Comparison of ENCODE assay signal across 8 cellular contexts in the genomic region with DNA sequence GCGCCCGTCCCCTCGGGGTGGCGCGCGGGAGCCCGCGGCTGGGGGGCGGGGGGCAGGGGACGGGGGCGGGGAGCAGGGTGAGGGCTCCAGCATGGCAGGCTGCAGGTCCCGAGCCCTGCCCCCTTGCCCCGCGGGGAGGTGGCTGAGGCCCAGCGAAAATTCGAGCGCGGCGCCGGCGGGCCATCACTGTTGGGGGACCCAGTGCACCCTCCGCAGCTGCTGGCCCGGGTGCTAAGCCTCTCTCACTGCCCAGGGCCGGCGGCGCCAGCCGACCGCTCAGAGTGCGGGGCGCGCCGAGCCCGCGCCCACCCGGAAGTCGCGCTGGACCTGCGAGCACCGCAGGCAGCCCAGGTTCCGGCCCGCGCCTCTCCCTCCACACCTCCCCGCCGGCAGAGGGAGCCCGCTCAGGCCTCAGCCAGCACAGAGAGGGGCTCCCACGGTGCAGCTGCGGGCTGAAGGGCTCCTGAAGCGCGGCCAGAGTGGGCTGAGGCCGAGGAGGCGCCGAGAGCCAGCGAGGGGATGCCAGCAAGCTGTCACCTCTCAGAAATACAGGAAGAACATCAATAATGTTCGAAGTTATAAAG.
DNase-seq lines count a peak whose midpoint lies in the region; ATAC-seq, FAIRE-seq and TF ChIP-seq lines count a peak whose summit lies in the region.
"Not testable (repeated sequence)": the region's sequence is repeated elsewhere in the genome, so short reads cannot be mapped to it uniquely, and the experiment has no call there.

No MANE protein-coding gene starts in this region.

- H3K36me3 ChIP-seq in liver (ENCODE audit: control insufficient read depth in 4 of 4, insufficient read depth in 3 of 4, low read depth in 1 of 4, low read length in 3 of 4); small intestine (ENCODE audit: control insufficient read depth in 2 of 2, insufficient read depth in 2 of 2, low read length in 2 of 2): not testable (repeated sequence)

- H3K27ac ChIP-seq in liver (ENCODE audit: low read depth in 1 of 2, low read length in 2 of 2) (peak overlapping the region; percentile 75 to 94), small intestine (ENCODE audit: low read depth in 1 of 2, low read length in 1 of 2) (peak overlapping the region; percentile 48 to 77)

- H3K27ac Mint-ChIP-seq in effector memory CD8-positive, alpha-beta T cell: peak overlapping the region; percentile 51 to 82

- H3K9ac ChIP-seq in liver (ENCODE audit: low read depth in 1 of 2, low read length in 2 of 2): peak overlapping the region; percentile 27 to 75

- not testable (repeated sequence) for H3K9me3 Mint-ChIP-seq in effector memory CD8-positive, alpha-beta T cell

- H3K4me1 Mint-ChIP-seq in effector memory CD8-positive, alpha-beta T cell (ENCODE audit: low read depth in 2 of 2): not testable (repeated sequence)

- ATAC-seq in effector memory CD8-positive, alpha-beta T cell (replicated peaks): peak; percentile 86

- not testable (repeated sequence) for H3K9me3 ChIP-seq in liver (ENCODE audit: control insufficient read depth in 4 of 4, low read length in 3 of 4); small intestine (ENCODE audit: control insufficient read depth, low read depth)

- H3K4me3 ChIP-seq in GM12864 (ENCODE audit: low read depth, low read length) (peak overlapping the region; percentile 54), liver (ENCODE audit: low read depth in 1 of 3, low read length in 3 of 3) (peak overlapping the region in 2 of 3 donors; percentile 45 to 55), small intestine (ENCODE audit: low read depth in 1 of 2, low read length in 2 of 2) (peak overlapping the region in 1 of 2 donors; percentile 50)

- TF ChIP-seq RAD21 in liver (IDR thresholded peaks at IDR 0.05): peak; percentile 39 to 40

- H3K4me1 ChIP-seq in liver (ENCODE audit: control insufficient read depth in 4 of 4, insufficient read depth in 4 of 4, low read length in 3 of 4); small intestine (ENCODE audit: control insufficient read depth in 2 of 2, insufficient read depth in 1 of 2, low read depth in 1 of 2, low read length in 1 of 2): not testable (repeated sequence)

- TF ChIP-seq CTCF in GM12864 (IDR thresholded peaks at IDR 0.05; ENCODE audit: low read depth, low read length, missing control alignments) (peak; percentile 43), liver (IDR thresholded peaks at IDR 0.05; ENCODE audit: low read depth, low read length, missing input control) (peak; percentile 37)

- not testable (repeated sequence) for H3K27me3 Mint-ChIP-seq in effector memory CD8-positive, alpha-beta T cell

- under 1% methylated on average over 54 of the region's 54 CpGs for whole genome bisulfite sequencing in liver
- WGBS in small intestine, 3 donors: 0 to 1% (median 1%) methylated on average over 13 to 53 of the region's 54 CpGs

- DNase-seq in GM12864 (ENCODE audit: low read depth): peak; percentile 40
- DNase-seq in NCI-H1092 treated with DMSO at 0.1 percent for 48 hours (lab: John Stamatoyannopoulos, UW): peak; percentile 54
- peak; percentile 39 for DNase-seq in SIG-M5 treated with dmso at 0.1 percent for 504 hours (lab: John Stamatoyannopoulos, UW; ENCODE audit: unreplicated experiment)
- DNase-seq in activated T-cell treated with anti-CD3 and anti-CD28 coated beads, Interleukin-2, amount 50 U/mL, for 1 hour: peak; percentile 85
- peak; percentile 65 to 81 (median 66) for DNase-seq in effector memory CD8-positive, alpha-beta T cell
- DNase-seq in small intestine: peak; percentile 65
- DNase-seq in ureter (ENCODE audit: low spot score): peak; percentile 90

- H3K27me3 ChIP-seq in liver (ENCODE audit: control insufficient read depth in 4 of 4, insufficient read depth in 4 of 4, low read length in 3 of 4); small intestine (ENCODE audit: control insufficient read depth in 2 of 2, insufficient read depth in 2 of 2, low read length in 2 of 2): not testable (repeated sequence)

- H3K4me3 Mint-ChIP-seq in effector memory CD8-positive, alpha-beta T cell: peak overlapping the region; percentile 80 to 87

- not testable (repeated sequence) for H3K36me3 Mint-ChIP-seq in effector memory CD8-positive, alpha-beta T cell (ENCODE audit: insufficient read depth)

- FAIRE-seq in small intestine (lab: Jason Lieb, UNC): not testable (repeated sequence)

TF ChIP-seq in liver, 16 proteins besides CTCF, POLR2A, EP300 and RAD21:
- TF ChIP-seq TAF1 (conservative IDR thresholded peaks at IDR 0.05): peak; percentile 32
- TF ChIP-seq GABPA (IDR thresholded peaks at IDR 0.05 in 1 of 2, conservative IDR thresholded peaks at IDR 0.05 in 1 of 2): peak in 1 of 2 donors; percentile 48
- TF ChIP-seq, protein P1, sequence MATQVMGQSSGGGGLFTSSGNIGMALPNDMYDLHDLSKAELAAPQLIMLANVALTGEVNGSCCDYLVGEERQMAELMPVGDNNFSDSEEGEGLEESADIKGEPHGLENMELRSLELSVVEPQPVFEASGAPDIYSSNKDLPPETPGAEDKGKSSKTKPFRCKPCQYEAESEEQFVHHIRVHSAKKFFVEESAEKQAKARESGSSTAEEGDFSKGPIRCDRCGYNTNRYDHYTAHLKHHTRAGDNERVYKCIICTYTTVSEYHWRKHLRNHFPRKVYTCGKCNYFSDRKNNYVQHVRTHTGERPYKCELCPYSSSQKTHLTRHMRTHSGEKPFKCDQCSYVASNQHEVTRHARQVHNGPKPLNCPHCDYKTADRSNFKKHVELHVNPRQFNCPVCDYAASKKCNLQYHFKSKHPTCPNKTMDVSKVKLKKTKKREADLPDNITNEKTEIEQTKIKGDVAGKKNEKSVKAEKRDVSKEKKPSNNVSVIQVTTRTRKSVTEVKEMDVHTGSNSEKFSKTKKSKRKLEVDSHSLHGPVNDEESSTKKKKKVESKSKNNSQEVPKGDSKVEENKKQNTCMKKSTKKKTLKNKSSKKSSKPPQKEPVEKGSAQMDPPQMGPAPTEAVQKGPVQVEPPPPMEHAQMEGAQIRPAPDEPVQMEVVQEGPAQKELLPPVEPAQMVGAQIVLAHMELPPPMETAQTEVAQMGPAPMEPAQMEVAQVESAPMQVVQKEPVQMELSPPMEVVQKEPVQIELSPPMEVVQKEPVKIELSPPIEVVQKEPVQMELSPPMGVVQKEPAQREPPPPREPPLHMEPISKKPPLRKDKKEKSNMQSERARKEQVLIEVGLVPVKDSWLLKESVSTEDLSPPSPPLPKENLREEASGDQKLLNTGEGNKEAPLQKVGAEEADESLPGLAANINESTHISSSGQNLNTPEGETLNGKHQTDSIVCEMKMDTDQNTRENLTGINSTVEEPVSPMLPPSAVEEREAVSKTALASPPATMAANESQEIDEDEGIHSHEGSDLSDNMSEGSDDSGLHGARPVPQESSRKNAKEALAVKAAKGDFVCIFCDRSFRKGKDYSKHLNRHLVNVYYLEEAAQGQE (IDR thresholded peaks at IDR 0.05): peak; percentile 58

Comparison
In these comparisons a context has a peak if more than half of its experiments do, and no peak if none do; other contexts are left out.
1. DNase-seq: peak in every context shown above with its lines; median percentile 90 in ureter; 85 in activated T-cell treated with anti-CD3 and anti-CD28 coated beads, Interleukin-2, amount 50 U/mL, for 1 hour; 66 in effector memory CD8-positive, alpha-beta T cell; 65 in small intestine; 54 in NCI-H1092 treated with DMSO at 0.1 percent for 48 hours; 40 in GM12864; 39 in SIG-M5 treated with dmso at 0.1 percent for 504 hours.